ENCODE assay signal across 1 cellular context in the genomic region with DNA sequence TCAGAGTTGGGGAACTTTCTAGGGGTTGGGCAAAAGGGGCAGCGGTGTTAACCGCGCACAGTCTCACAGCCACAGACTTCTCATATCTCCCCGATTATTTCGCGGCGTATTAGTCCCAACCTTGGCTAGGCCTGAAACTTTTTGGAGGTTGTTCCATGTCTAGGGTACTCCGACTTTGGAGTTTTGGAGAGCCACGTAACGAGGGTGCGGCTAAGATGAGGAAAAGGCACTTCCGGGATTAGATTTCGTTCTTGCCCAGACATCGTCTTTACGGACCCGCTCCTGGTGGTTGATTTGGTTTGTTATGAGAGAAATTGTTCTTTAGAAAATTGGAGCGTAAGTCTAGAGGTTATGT.
TF ChIP-seq lines count a peak whose summit lies in the region.

No MANE protein-coding gene starts in this region.

TF ChIP-seq in GM23338, 12 proteins besides CTCF, POLR2A, EP300 and RAD21 (continued from another document):
- TF ChIP-seq, protein P1, sequence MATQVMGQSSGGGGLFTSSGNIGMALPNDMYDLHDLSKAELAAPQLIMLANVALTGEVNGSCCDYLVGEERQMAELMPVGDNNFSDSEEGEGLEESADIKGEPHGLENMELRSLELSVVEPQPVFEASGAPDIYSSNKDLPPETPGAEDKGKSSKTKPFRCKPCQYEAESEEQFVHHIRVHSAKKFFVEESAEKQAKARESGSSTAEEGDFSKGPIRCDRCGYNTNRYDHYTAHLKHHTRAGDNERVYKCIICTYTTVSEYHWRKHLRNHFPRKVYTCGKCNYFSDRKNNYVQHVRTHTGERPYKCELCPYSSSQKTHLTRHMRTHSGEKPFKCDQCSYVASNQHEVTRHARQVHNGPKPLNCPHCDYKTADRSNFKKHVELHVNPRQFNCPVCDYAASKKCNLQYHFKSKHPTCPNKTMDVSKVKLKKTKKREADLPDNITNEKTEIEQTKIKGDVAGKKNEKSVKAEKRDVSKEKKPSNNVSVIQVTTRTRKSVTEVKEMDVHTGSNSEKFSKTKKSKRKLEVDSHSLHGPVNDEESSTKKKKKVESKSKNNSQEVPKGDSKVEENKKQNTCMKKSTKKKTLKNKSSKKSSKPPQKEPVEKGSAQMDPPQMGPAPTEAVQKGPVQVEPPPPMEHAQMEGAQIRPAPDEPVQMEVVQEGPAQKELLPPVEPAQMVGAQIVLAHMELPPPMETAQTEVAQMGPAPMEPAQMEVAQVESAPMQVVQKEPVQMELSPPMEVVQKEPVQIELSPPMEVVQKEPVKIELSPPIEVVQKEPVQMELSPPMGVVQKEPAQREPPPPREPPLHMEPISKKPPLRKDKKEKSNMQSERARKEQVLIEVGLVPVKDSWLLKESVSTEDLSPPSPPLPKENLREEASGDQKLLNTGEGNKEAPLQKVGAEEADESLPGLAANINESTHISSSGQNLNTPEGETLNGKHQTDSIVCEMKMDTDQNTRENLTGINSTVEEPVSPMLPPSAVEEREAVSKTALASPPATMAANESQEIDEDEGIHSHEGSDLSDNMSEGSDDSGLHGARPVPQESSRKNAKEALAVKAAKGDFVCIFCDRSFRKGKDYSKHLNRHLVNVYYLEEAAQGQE (IDR thresholded peaks at IDR 0.05; ENCODE audit: unreplicated experiment) = no peak
